ENCODE assay signal across 23 cellular contexts in genomic region chr9:95605826-95606555, GRCh38.
DNase-seq lines count a peak whose midpoint lies in the region; ATAC-seq, FAIRE-seq and TF ChIP-seq lines count a peak whose summit lies in the region.
"Had no signal": no experiment of that assay in that cellular context is flagged by ENCODE, and none has a peak within 500 bp of the region (broad histone marks: within the 10 kb centered on the region; RNA-seq: fewer than 3 reads in every experiment).

No MANE protein-coding gene starts in this region.

- TF ChIP-seq CTCF in astrocyte (IDR thresholded peaks at IDR 0.05; ENCODE audit: insufficient read depth, low read depth, low read length) (no peak), nephron progenitor cell (IDR thresholded peaks at IDR 0.05) (no peak)

- FAIRE-seq in astrocyte (lab: Jason Lieb, UNC): no peak

- no peak overlapping the region for H3K27ac ChIP-seq in astrocyte (ENCODE audit: low read depth, low read length)
- H3K27ac ChIP-seq: brain microvascular endothelial cell, esophagus squamous epithelium, RWPE1 had no signal

- H3K9ac ChIP-seq in astrocyte (ENCODE audit: low read length): no peak overlapping the region

- H3K79me2 ChIP-seq in astrocyte (ENCODE audit: insufficient read depth, low read length): no peaks in the 10 kb centered on the region

- in situ Hi-C loops in Caki2 (cut with HindIII; ENCODE audit: low pct_unique_long_range_greater_than_20kb, low sequenced_read_pairs): no loop called here

- DNase-seq in Caki2 (ENCODE audit: low read depth) (peak; percentile 12), NCI-H1092 treated with DMSO at 0.1 percent for 48 hours (lab: John Stamatoyannopoulos, UW) (peak; percentile 38), astrocyte (ENCODE audit: low read depth) (no peak), nephron progenitor cell (peak; percentile 46), NCI-H1048 (lab: John Stamatoyannopoulos, UW) (no peak)
- no peak for DNase-seq in central memory CD4-positive, alpha-beta T cell
- DNase-seq: activated CD4-positive, alpha-beta T cell treated with anti-CD3 and anti-CD28 coated beads for 1 hour; activated CD8-positive, alpha-beta memory T cell treated with anti-CD3 and anti-CD28 coated beads, Interleukin-2, amount 50 U/mL, for 4 hours; activated naive CD4-positive, alpha-beta T cell treated with anti-CD3 and anti-CD28 coated beads for 36 hours; brain microvascular endothelial cell; dermis blood vessel endothelial cell; esophagus squamous epithelium; IMR-90; left cardiac atrium; MV-4-11; NCI-H524 treated with DMSO at 0.1 percent for 48 hours had no signal

- H4K20me1 ChIP-seq in astrocyte (ENCODE audit: insufficient read depth, low read length): no peaks in the 10 kb centered on the region

- H3K4me1 ChIP-seq in astrocyte (ENCODE audit: insufficient read depth, low read length): no peaks in the 10 kb centered on the region

- H3K9me3 ChIP-seq in astrocyte (ENCODE audit: insufficient read depth, low read depth, low read length): no peaks in the 10 kb centered on the region
- H3K9me3 ChIP-seq: esophagus squamous epithelium had no signal

- H2AFZ ChIP-seq in astrocyte (ENCODE audit: low read depth, low read length): no peak overlapping the region

- peak overlapping the region; percentile 5 for H3K4me2 ChIP-seq in astrocyte (ENCODE audit: low read length)

- H3K4me3 ChIP-seq in astrocyte (ENCODE audit: insufficient read depth, low read depth, low read length): no peak overlapping the region
- H3K4me3 ChIP-seq: esophagus squamous epithelium had no signal

- no peaks in the 10 kb centered on the region for H3K36me3 Mint-ChIP-seq in astrocyte (ENCODE audit: low read depth, unreplicated experiment)
- no peaks in the 10 kb centered on the region for H3K36me3 Mint-ChIP-seq in nephron progenitor cell (ENCODE audit: low read depth)

- H3K27me3 Mint-ChIP-seq in astrocyte (ENCODE audit: low read depth, unreplicated experiment) (peaks cover 14% of the 10 kb centered on the region), nephron progenitor cell (ENCODE audit: low read depth, poor library complexity) (peaks cover 2% of the 10 kb centered on the region)
- H3K27me3 Mint-ChIP-seq: stimulated activated naive CD8-positive, alpha-beta T cell treated with anti-CD3 and anti-CD28 coated beads, Interleukin-15, Interleukin-2, amounts not matched to agents 100 ng/mL and 50 ng/mL, for 24 hours had no signal

- no peak overlapping the region for H3K4me3 Mint-ChIP-seq in astrocyte (ENCODE audit: unreplicated experiment)
- peak overlapping the region; percentile 32 for H3K4me3 Mint-ChIP-seq in nephron progenitor cell
- H3K4me3 Mint-ChIP-seq: activated naive CD4-positive, alpha-beta T cell treated with anti-CD3 and anti-CD28 coated beads for 36 hours; stimulated activated naive CD8-positive, alpha-beta T cell treated with anti-CD3 and anti-CD28 coated beads, Interleukin-15, Interleukin-2, amounts not matched to agents 100 ng/mL and 50 ng/mL, for 24 hours; T-helper 1 cell treated with Interleukin-12 subunit alpha and Interleukin-12 subunit beta and Interleukin-4 antibody, amounts not matched to agents 30 μg/mL and 1 μg/mL, for 36 hours had no signal

- H3K9me3 Mint-ChIP-seq in astrocyte (ENCODE audit: unreplicated experiment) (no peaks in the 10 kb centered on the region), nephron progenitor cell (peaks cover 7% of the 10 kb centered on the region)
- H3K9me3 Mint-ChIP-seq: activated naive CD4-positive, alpha-beta T cell treated with anti-CD3 and anti-CD28 coated beads for 36 hours; stimulated activated naive CD8-positive, alpha-beta T cell treated with anti-CD3 and anti-CD28 coated beads, Interleukin-15, Interleukin-2, amounts not matched to agents 100 ng/mL and 50 ng/mL, for 24 hours; T-helper 1 cell treated with Interleukin-12 subunit alpha and Interleukin-12 subunit beta and Interleukin-4 antibody, amounts not matched to agents 30 μg/mL and 1 μg/mL, for 36 hours had no signal

- H3K4me1 Mint-ChIP-seq in astrocyte (ENCODE audit: low read depth, unreplicated experiment) (peaks cover 8% of the 10 kb centered on the region), nephron progenitor cell (peaks cover 51% of the 10 kb centered on the region)

- H3K27me3 ChIP-seq in astrocyte (ENCODE audit: insufficient read depth, low read length): peaks cover 5% of the 10 kb centered on the region
- H3K27me3 ChIP-seq: brain microvascular endothelial cell had no signal

- ATAC-seq in HG03378 (IDR thresholded peaks at IDR 0.05; ENCODE audit: unreplicated experiment) (no peak), GM19328 (IDR thresholded peaks at IDR 0.05; ENCODE audit: unreplicated experiment) (no peak)
- ATAC-seq: HCT116 had no signal

- H3K27ac Mint-ChIP-seq in astrocyte (ENCODE audit: unreplicated experiment) (no peak overlapping the region), nephron progenitor cell (peak overlapping the region; percentile 86)
- H3K27ac Mint-ChIP-seq: activated naive CD4-positive, alpha-beta T cell treated with anti-CD3 and anti-CD28 coated beads for 36 hours; progenitor cell of endocrine pancreas; stimulated activated naive CD8-positive, alpha-beta T cell treated with anti-CD3 and anti-CD28 coated beads, Interleukin-15, Interleukin-2, amounts not matched to agents 100 ng/mL and 50 ng/mL, for 24 hours; T-helper 1 cell treated with Interleukin-12 subunit alpha and Interleukin-12 subunit beta and Interleukin-4 antibody, amounts not matched to agents 30 μg/mL and 1 μg/mL, for 36 hours had no signal

- H3K36me3 ChIP-seq in astrocyte (ENCODE audit: insufficient read depth, low read length): no peaks in the 10 kb centered on the region
- H3K36me3 ChIP-seq: brain microvascular endothelial cell, esophagus squamous epithelium had no signal

Comparison
In these comparisons a context has a peak if more than half of its experiments do, and no peak if none do; other contexts are left out.
1. DNase-seq: peak in Caki2 (single experiment), NCI-H1092 treated with DMSO at 0.1 percent for 48 hours (single experiment) and nephron progenitor cell (single experiment); none in astrocyte (single experiment), central memory CD4-positive, alpha-beta T cell (single experiment) and NCI-H1048 (single experiment).